In genomic region chr17:37286430-37286829, GRCh38 we compare ENCODE assay signal across 1 cellular context.
TF ChIP-seq lines count a peak whose summit lies in the region.

No MANE protein-coding gene starts in this region.

TF ChIP-seq in K562, 482 proteins besides CTCF, POLR2A, EP300 and RAD21 (continued from another document and continues in another):
- TF ChIP-seq SREBF1 (IDR thresholded peaks at IDR 0.05; ENCODE audit: borderline replicate concordance, low read depth, low read length) (no peak), TAF15 (IDR thresholded peaks at IDR 0.05; ENCODE audit: low read depth, low read length) (no peak), ZNF695 (CRISPR knock-in tag; IDR thresholded peaks at IDR 0.05) (no peak), SMARCE1 (IDR thresholded peaks at IDR 0.05) (no peak), ZBTB17 (CRISPR knock-in tag; IDR thresholded peaks at IDR 0.05) (no peak), GMEB1 (CRISPR knock-in tag; IDR thresholded peaks at IDR 0.05) (no peak), CTCFL (IDR thresholded peaks at IDR 0.05; ENCODE audit: borderline replicate concordance, insufficient read depth, low read depth, low read length, poor library complexity, severe bottlenecking) (no peak), CBFA2T3 (IDR thresholded peaks at IDR 0.05) (peak; percentile 43), ZNF583 (CRISPR knock-in tag; IDR thresholded peaks at IDR 0.05) (no peak), KAT8 (IDR thresholded peaks at IDR 0.05; ENCODE audit: low read depth) (no peak), GABPA (tag; conservative IDR thresholded peaks at IDR 0.05; ENCODE audit: low read depth) (0 out of 2 replicates have a peak, but pooled peaks have one; percentile 17), ARID3B (CRISPR knock-in tag; IDR thresholded peaks at IDR 0.05; ENCODE audit: borderline replicate concordance) (no peak), ETV6 (IDR thresholded peaks at IDR 0.05; ENCODE audit: borderline replicate concordance in 1 of 2, low read depth in 2 of 2, low read length in 1 of 2) (peak; percentile 31 to 60; a peak in 1 of 4 replicates), ETV6 (CRISPR knock-in tag; IDR thresholded peaks at IDR 0.05; ENCODE audit: borderline replicate concordance) (no peak), ZFP1 (CRISPR knock-in tag; IDR thresholded peaks at IDR 0.05) (no peak), GTF2E2 (tag; IDR thresholded peaks at IDR 0.05) (no peak), GATAD2B (IDR thresholded peaks at IDR 0.05; ENCODE audit: borderline replicate concordance) (no peak), ZC3H4 (CRISPR knock-in tag; IDR thresholded peaks at IDR 0.05; ENCODE audit: borderline replicate concordance) (no peak), FOXK2 (conservative IDR thresholded peaks at IDR 0.05 in 1 of 2, IDR thresholded peaks at IDR 0.05 in 1 of 2; ENCODE audit: low read depth in 2 of 2) (no peak), ZNF282 (CRISPR knock-in tag; IDR thresholded peaks at IDR 0.05) (no peak), SAFB (IDR thresholded peaks at IDR 0.05; ENCODE audit: borderline replicate concordance, low read depth, low read length) (no peak), YY1 (IDR thresholded peaks at IDR 0.05; ENCODE audit: borderline replicate concordance in 1 of 3, control insufficient read depth in 1 of 3, extremely low read depth in 1 of 3, insufficient read depth in 3 of 3, insufficient read length in 1 of 3, insufficient replicate concordance in 2 of 3, low read depth in 1 of 3, low read length in 2 of 3) (no peak), MEIS2 (IDR thresholded peaks at IDR 0.05; ENCODE audit: partially characterized antibody) (peak; percentile 71), KAT2B (IDR thresholded peaks at IDR 0.05; ENCODE audit: low read depth, low read length) (no peak), ZNF280B (CRISPR knock-in tag; IDR thresholded peaks at IDR 0.05) (no peak), BRD9 (IDR thresholded peaks at IDR 0.05; ENCODE audit: low read depth, partially characterized antibody) (no peak), MTA3 (IDR thresholded peaks at IDR 0.05; ENCODE audit: borderline replicate concordance) (no peak), POU5F1 (IDR thresholded peaks at IDR 0.05; ENCODE audit: borderline replicate concordance, low read depth, low read length, partially characterized antibody) (no peak), ZBTB40 (IDR thresholded peaks at IDR 0.05) (no peak), ZBTB40 (CRISPR knock-in tag; IDR thresholded peaks at IDR 0.05) (no peak), SRSF7 (optimal IDR thresholded peaks at IDR 0.05; ENCODE audit: low read depth, low read length) (no peak), ZNF551 (CRISPR knock-in tag; IDR thresholded peaks at IDR 0.05) (no peak), ETV1 (tag; conservative IDR thresholded peaks at IDR 0.05; ENCODE audit: low read depth) (peak; percentile 57), SIN3B (IDR thresholded peaks at IDR 0.05; ENCODE audit: low read depth) (no peak), TARDBP (IDR thresholded peaks at IDR 0.05) (no peak), ARID1B (IDR thresholded peaks at IDR 0.05) (peak; percentile 36; the same call in 1 of the 2 replicates), ZNF274 (IDR thresholded peaks at IDR 0.05; ENCODE audit: borderline replicate concordance, low read depth, low read length) (no peak), TCF3 (CRISPR knock-in tag; IDR thresholded peaks at IDR 0.05) (peak; percentile 65), ASH1L (IDR thresholded peaks at IDR 0.05; ENCODE audit: borderline replicate concordance, low read depth, partially characterized antibody) (no peak), JUN (IDR thresholded peaks at IDR 0.05; ENCODE audit: borderline replicate concordance, low read depth, low read length) (no peak), JUN (CRISPR knock-in tag; IDR thresholded peaks at IDR 0.05; ENCODE audit: borderline replicate concordance) (no peak), THRA (IDR thresholded peaks at IDR 0.05) (no peak), PBX2 (CRISPR knock-in tag; IDR thresholded peaks at IDR 0.05; ENCODE audit: low read depth) (no peak), PBX2 (tag; conservative IDR thresholded peaks at IDR 0.05; ENCODE audit: low read depth) (0 out of 2 replicates have a peak, but pooled peaks have one; percentile 20), MAFG (tag; conservative IDR thresholded peaks at IDR 0.05) (no peak), ZKSCAN8 (CRISPR knock-in tag; IDR thresholded peaks at IDR 0.05) (no peak)
